ENCODE assay signal across 27 cellular contexts in the genomic region with DNA sequence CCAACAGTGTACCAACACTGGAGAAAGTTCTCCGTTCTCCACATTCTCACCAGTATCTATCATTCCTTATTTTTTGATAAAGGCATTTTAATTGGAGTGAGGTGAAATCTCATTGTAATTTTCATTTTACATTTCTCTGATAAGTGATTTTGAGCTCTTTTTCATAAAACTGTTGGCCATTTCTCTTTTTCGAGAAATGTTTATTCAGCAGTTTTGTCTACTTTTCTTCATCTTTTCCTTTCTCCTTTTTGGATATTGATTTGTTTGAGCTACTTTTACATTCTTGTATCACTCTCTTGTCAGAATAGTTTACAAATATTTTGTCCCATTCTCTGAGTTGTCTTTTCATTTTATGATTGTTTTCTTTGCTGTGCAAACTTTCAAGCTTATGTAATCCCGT.
"Had no signal": no experiment of that assay in that cellular context is flagged by ENCODE, and none has a peak within 500 bp of the region (broad histone marks: within the 10 kb centered on the region; RNA-seq: fewer than 3 reads in every experiment).

No MANE protein-coding gene starts in this region.

- H3K27ac Mint-ChIP-seq: dendritic cell treated with granulocyte-macrophage colony-stimulating factor and Interleukin-4, amounts not matched to agents 40 ng/mL and 50 ng/mL, for 4 days; effector memory CD8-positive, alpha-beta T cell; endodermal cell; mesothelial cell of epicardium; naive B cell had no signal

- H3K9me3 Mint-ChIP-seq: dendritic cell treated with granulocyte-macrophage colony-stimulating factor and Interleukin-4, amounts not matched to agents 40 ng/mL and 50 ng/mL, for 4 days; endodermal cell had no signal

- H3K27ac ChIP-seq: colonic mucosa, epithelial cell of prostate, esophagus squamous epithelium, gastrocnemius medialis, heart right ventricle, left lung, lower lobe of right lung had no signal

- H3K9me3 ChIP-seq: colonic mucosa, esophagus squamous epithelium, gastrocnemius medialis, left lung, lower lobe of right lung, mucosa of descending colon had no signal

- H3K4me1 Mint-ChIP-seq: endodermal cell, naive B cell had no signal

- ATAC-seq: effector memory CD8-positive, alpha-beta T cell; esophagus mucosa; gastrocnemius medialis; heart right ventricle; left cardiac atrium; left lung; left ventricle myocardium superior; lower lobe of right lung; mucosa of descending colon had no signal

- DNase-seq: colonic mucosa; cortex of kidney; effector CD8-positive, alpha-beta T cell; effector memory CD8-positive, alpha-beta T cell; endodermal cell; erythroblast; esophagus squamous epithelium; foreskin fibroblast; foreskin melanocyte; gastrocnemius medialis; glutamatergic neuron; head of caudate nucleus; heart right ventricle; hippocampal formation; left cardiac atrium; left lung; left ventricle myocardium superior; lower lobe of right lung; mesenchymal stem cell; mucosa of descending colon; naive B cell had no signal

- H3K36me3 ChIP-seq: colonic mucosa, esophagus squamous epithelium, gastrocnemius medialis, heart right ventricle, left lung, lower lobe of right lung had no signal

- H3K36me3 Mint-ChIP-seq: mesothelial cell of epicardium, naive B cell had no signal

- H3K27me3 Mint-ChIP-seq: dendritic cell treated with granulocyte-macrophage colony-stimulating factor and Interleukin-4, amounts not matched to agents 40 ng/mL and 50 ng/mL, for 4 days; effector memory CD8-positive, alpha-beta T cell; naive B cell had no signal

- FAIRE-seq: islet of Langerhans, keratinocyte had no signal

- H3K4me1 ChIP-seq: colonic mucosa, esophagus squamous epithelium, gastrocnemius medialis, heart right ventricle, left lung, lower lobe of right lung had no signal

- H3K4me3 Mint-ChIP-seq: dendritic cell treated with granulocyte-macrophage colony-stimulating factor and Interleukin-4, amounts not matched to agents 40 ng/mL and 50 ng/mL, for 4 days; effector memory CD8-positive, alpha-beta T cell; endodermal cell; mesothelial cell of epicardium; naive B cell had no signal

- H3K4me3 ChIP-seq: colonic mucosa, esophagus squamous epithelium, gastrocnemius medialis, heart right ventricle, left lung, lower lobe of right lung, mucosa of descending colon had no signal

- H3K27me3 ChIP-seq: colonic mucosa, esophagus squamous epithelium, gastrocnemius medialis, heart right ventricle, left lung had no signal
